Comparison of ENCODE assay signal across 19 cellular contexts in genomic region chr4:41748074-41748787, GRCh38. TPM values are rescaled to one million over a fixed set of nuclear protein-coding genes. Genes with fewer than 3 reads are reported as not detected.
DNase-seq lines count a peak whose midpoint lies in the region; ATAC-seq lines count a peak whose summit lies in the region.
"Had no signal": no experiment of that assay in that cellular context is flagged by ENCODE, and none has a peak within 500 bp of the region (broad histone marks: within the 10 kb centered on the region; RNA-seq: fewer than 3 reads in every experiment).

PHOX2B (minus strand) TSS chr4:41748725; CDS start chr4:41748610, 115 bp downstream.

- no peaks in the 10 kb centered on the region for H3K9me3 Mint-ChIP-seq in activated T-cell treated with anti-CD3 and anti-CD28 coated beads, Interleukin-2, amount 50 U/mL, for 72 hours
- no peaks in the 10 kb centered on the region for H3K9me3 Mint-ChIP-seq in activated T-cell treated with anti-CD3 and anti-CD28 coated beads, Interleukin-2, amount 50 U/mL, for 4 hours
- peaks cover 0 to 3% of the 10 kb centered on the region in 2 donors for H3K9me3 Mint-ChIP-seq in stimulated activated naive B cell treated with anti-CD40 and anti-IgM and Interleukin-4, amounts not matched to agents 10 μg/mL and 1 μg/mL and 100 μg/mL, for 72 hours
- H3K9me3 Mint-ChIP-seq: CD8-positive, alpha-beta T cell had no signal

- peaks cover 2 to 5% of the 10 kb centered on the region in 2 donors for H3K36me3 Mint-ChIP-seq in activated T-cell treated with anti-CD3 and anti-CD28 coated beads, Interleukin-2, amount 50 U/mL, for 72 hours (ENCODE audit: insufficient read depth in 2 of 2)
- H3K36me3 Mint-ChIP-seq in activated T-cell treated with anti-CD3 and anti-CD28 coated beads, Interleukin-2, amount 50 U/mL, for 4 hours (ENCODE audit: insufficient read depth) = no peaks in the 10 kb centered on the region
- peaks cover 2 to 14% of the 10 kb centered on the region in 2 donors for H3K36me3 Mint-ChIP-seq in stimulated activated naive B cell treated with anti-CD40 and anti-IgM and Interleukin-4, amounts not matched to agents 10 μg/mL and 1 μg/mL and 100 μg/mL, for 72 hours
- H3K36me3 Mint-ChIP-seq: CD8-positive, alpha-beta T cell had no signal

- ATAC-seq in activated T-cell treated with anti-CD3 and anti-CD28 coated beads, Interleukin-2, amount 50 U/mL, for 72 hours (replicated peaks in 1 of 2) = no peak
- ATAC-seq in activated T-cell treated with anti-CD3 and anti-CD28 coated beads, Interleukin-2, amount 50 U/mL, for 4 hours = no peak
- ATAC-seq in stimulated activated naive B cell treated with anti-CD40 and anti-IgM and Interleukin-4, amounts not matched to agents 10 μg/mL and 1 μg/mL and 100 μg/mL, for 72 hours (replicated peaks) = no peak
- no peak for ATAC-seq in GM21515 (IDR thresholded peaks at IDR 0.05; ENCODE audit: unreplicated experiment)
- ATAC-seq: CD8-positive, alpha-beta T cell; left lobe of liver had no signal

- H3K4me1 Mint-ChIP-seq in activated T-cell treated with anti-CD3 and anti-CD28 coated beads, Interleukin-2, amount 50 U/mL, for 72 hours (ENCODE audit: low read depth) = peaks cover 5% of the 10 kb centered on the region
- H3K4me1 Mint-ChIP-seq in activated T-cell treated with anti-CD3 and anti-CD28 coated beads, Interleukin-2, amount 50 U/mL, for 4 hours (ENCODE audit: low read depth) = peaks cover 2% of the 10 kb centered on the region
- peaks cover 7 to 20% of the 10 kb centered on the region in 2 donors for H3K4me1 Mint-ChIP-seq in stimulated activated naive B cell treated with anti-CD40 and anti-IgM and Interleukin-4, amounts not matched to agents 10 μg/mL and 1 μg/mL and 100 μg/mL, for 72 hours
- H3K4me1 Mint-ChIP-seq: activated CD4-positive, alpha-beta memory T cell treated with anti-CD3 and anti-CD28 coated beads, Interleukin-2, amount 10 ng/mL, durations not matched to agents 7 days and 5 days had no signal

- peaks cover 97% of the 10 kb centered on the region for H3K27me3 ChIP-seq in iPS-15b (ENCODE audit: control insufficient read depth, insufficient read depth, low read length)
- H3K27me3 ChIP-seq: testis had no signal

- H3K9me3 ChIP-seq in iPS-15b (ENCODE audit: control insufficient read depth, insufficient read depth, low read length) = no peaks in the 10 kb centered on the region
- H3K9me3 ChIP-seq: neutrophil, testis had no signal

- H3K27ac Mint-ChIP-seq in activated T-cell treated with anti-CD3 and anti-CD28 coated beads, Interleukin-2, amount 50 U/mL, for 72 hours = peak within 1 kb of the TSS; percentile 61
- H3K27ac Mint-ChIP-seq in stimulated activated naive B cell treated with anti-CD40 and anti-IgM and Interleukin-4, amounts not matched to agents 10 μg/mL and 1 μg/mL and 100 μg/mL, for 72 hours = peak within 1 kb of the TSS; percentile 90
- H3K27ac Mint-ChIP-seq: CD8-positive, alpha-beta T cell; HFFc6 had no signal

- H3K27me3 Mint-ChIP-seq in activated T-cell treated with anti-CD3 and anti-CD28 coated beads, Interleukin-2, amount 50 U/mL, for 72 hours (ENCODE audit: low read depth) = peaks cover 89% of the 10 kb centered on the region
- H3K27me3 Mint-ChIP-seq in activated T-cell treated with anti-CD3 and anti-CD28 coated beads, Interleukin-2, amount 50 U/mL, for 4 hours (ENCODE audit: low read depth) = peaks cover 82% of the 10 kb centered on the region
- H3K27me3 Mint-ChIP-seq in stimulated activated naive B cell treated with anti-CD40 and anti-IgM and Interleukin-4, amounts not matched to agents 10 μg/mL and 1 μg/mL and 100 μg/mL, for 72 hours = peaks cover 76 to 88% of the 10 kb centered on the region in 2 donors

- H3K4me3 Mint-ChIP-seq in activated T-cell treated with anti-CD3 and anti-CD28 coated beads, Interleukin-2, amount 50 U/mL, for 72 hours = no peak within 1 kb of the TSS
- H3K4me3 Mint-ChIP-seq in activated T-cell treated with anti-CD3 and anti-CD28 coated beads, Interleukin-2, amount 50 U/mL, for 4 hours = no peak within 1 kb of the TSS
- peak within 1 kb of the TSS in 1 of 2 donors; percentile 59 for H3K4me3 Mint-ChIP-seq in stimulated activated naive B cell treated with anti-CD40 and anti-IgM and Interleukin-4, amounts not matched to agents 10 μg/mL and 1 μg/mL and 100 μg/mL, for 72 hours
- H3K4me3 Mint-ChIP-seq: CD8-positive, alpha-beta T cell; HFFc6 had no signal

- no peak for DNase-seq in activated T-cell treated with anti-CD3 and anti-CD28 coated beads, Interleukin-2, amount 50 U/mL, for 72 hours
- DNase-seq in activated T-cell treated with anti-CD3 and anti-CD28 coated beads, Interleukin-2, amount 50 U/mL, for 4 hours = no peak
- DNase-seq in NCI-H82 treated with DMSO at 0.1 percent for 48 hours (lab: John Stamatoyannopoulos, UW; ENCODE audit: unreplicated experiment) (peak; percentile 54), glomerular visceral epithelial cell (ENCODE audit: extremely low spot score) (no peak)
- no peak for DNase-seq in stimulated activated naive B cell treated with anti-CD40 and anti-IgM and Interleukin-4, amounts not matched to agents 10 μg/mL and 1 μg/mL and 100 μg/mL, for 72 hours
- DNase-seq: activated CD4-positive, alpha-beta memory T cell treated with anti-CD3 and anti-CD28 coated beads, Interleukin-2, amount 10 ng/mL, durations not matched to agents 7 days and 5 days; CD8-positive, alpha-beta T cell; foreskin melanocyte; HFFc6; KBM-7; midbrain; NCI-H2081; testis had no signal

- H3K4me3 ChIP-seq in iPS-15b (ENCODE audit: low read depth, low read length) = peak within 1 kb of the TSS; percentile 13
- H3K4me3 ChIP-seq: testis had no signal

- H3K9ac ChIP-seq in iPS-15b (ENCODE audit: low read depth, low read length) = no peak within 1 kb of the TSS

- H3K4me1 ChIP-seq in iPS-15b (ENCODE audit: control insufficient read depth, insufficient read depth, low read length) = peaks cover 13% of the 10 kb centered on the region
- H3K4me1 ChIP-seq: testis had no signal

- H3K36me3 ChIP-seq in iPS-15b (ENCODE audit: control insufficient read depth, insufficient read depth, low read length) = no peaks in the 10 kb centered on the region
- H3K36me3 ChIP-seq: neutrophil had no signal

RNA-seq across cellular contexts. Expression of gene PHOX2B, which starts in this region (rescaled TPM):
- total RNA-seq in activated T-cell treated with anti-CD3 and anti-CD28 coated beads, Interleukin-2, amount 50 U/mL, for 72 hours = not detected
- not detected for total RNA-seq in activated T-cell treated with anti-CD3 and anti-CD28 coated beads, Interleukin-2, amount 50 U/mL, for 4 hours
- total RNA-seq: activated CD4-positive, alpha-beta memory T cell treated with anti-CD3 and anti-CD28 coated beads, Interleukin-2, amount 10 ng/mL, durations not matched to agents 7 days and 5 days; bronchial epithelial cell; CD8-positive, alpha-beta T cell; HFFc6; left lobe of liver; renal cortical epithelial cell had no signal
